ENCODE assay signal across 11 cellular contexts in the genomic region with DNA sequence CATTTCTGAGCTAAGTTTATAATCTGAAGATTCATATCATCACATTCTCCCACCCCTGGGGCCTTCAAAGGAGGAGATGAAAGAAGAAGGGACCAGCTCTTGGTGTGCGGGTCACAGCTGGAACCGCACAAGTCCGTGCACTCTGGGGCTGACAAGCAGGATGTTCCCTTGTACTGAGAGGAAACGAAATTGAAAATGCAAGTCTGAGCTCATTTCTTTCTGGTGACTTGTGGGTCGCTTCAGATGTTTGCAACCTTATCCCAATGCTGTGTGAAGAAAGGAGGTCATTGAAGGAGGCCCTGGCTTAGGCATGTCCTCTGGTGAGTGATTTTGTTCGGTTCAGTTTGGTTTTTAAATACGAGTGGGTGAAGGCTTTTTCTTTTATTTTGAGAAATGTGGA. TPM values are rescaled to one million over a fixed set of nuclear protein-coding genes. Genes with fewer than 3 reads are reported as not detected.
DNase-seq lines count a peak whose midpoint lies in the region; ATAC-seq and TF ChIP-seq lines count a peak whose summit lies in the region.
"Had no signal": no experiment of that assay in that cellular context is flagged by ENCODE, and none has a peak within 500 bp of the region (broad histone marks: within the 10 kb centered on the region; RNA-seq: fewer than 3 reads in every experiment).

No MANE protein-coding gene starts in this region.

- H3K36me3 ChIP-seq in thoracic aorta, result no peaks in the 10 kb centered on the region

- H3K9me3 ChIP-seq in thoracic aorta, result no peaks in the 10 kb centered on the region

- H3K27me3 ChIP-seq in thoracic aorta (replicated peaks; ENCODE audit: insufficient read depth), result no peaks in the 10 kb centered on the region

- ATAC-seq in HG03064 (IDR thresholded peaks at IDR 0.05; ENCODE audit: low read depth, unreplicated experiment), result peak; percentile 69
- peak; percentile 34 for ATAC-seq in left ventricle myocardium superior
- no peak for ATAC-seq in thoracic aorta (ENCODE audit: insufficient number of reproducible peaks, low FRiP score, low read depth)

- peak overlapping the region in 1 of 2 donors; percentile 20 for H3K27ac ChIP-seq in thoracic aorta
- H3K27ac ChIP-seq: 22Rv1 had no signal

- in situ Hi-C loops in G401 (cut with HindIII; ENCODE audit: low sequenced_read_pairs), result no loop called here

- peaks cover 23 to 70% of the 10 kb centered on the region in 2 donors for H3K4me1 ChIP-seq in thoracic aorta (ENCODE audit: control insufficient read depth in 1 of 2, low read depth in 2 of 2)

- TF ChIP-seq CTCF in thoracic aorta (IDR thresholded peaks at IDR 0.05), result no peak

- peak; percentile 15 for DNase-seq in NK-92 treated with Interleukin-12 subunit alpha and Interleukin-12 subunit beta, amount 100 ng/mL, for 24 hours (lab: John Stamatoyannopoulos, UW)
- DNase-seq in NK-92 (lab: John Stamatoyannopoulos, UW; ENCODE audit: unreplicated experiment) (no peak), left ventricle myocardium superior (no peak), thoracic aorta (ENCODE audit: low spot score) (no peak), T-helper 9 cell (no peak), G401 (ENCODE audit: low spot score) (no peak)
- DNase-seq in activated CD4-positive, CD25-positive, alpha-beta regulatory T cell treated with anti-CD3 and anti-CD28 coated beads, Interleukin-2, amount 50 U/mL, for 72 hours, result peak; percentile 59

- H3K4me3 ChIP-seq in thoracic aorta, result peak overlapping the region; percentile 16

- intact Hi-C loops in left ventricle myocardium superior (cut with micrococcal nuclease), result loop anchor here (10.0 kb wide), 1 partner anchor 74 kb away; no protein-coding TSS in a partner anchor

RNA-seq across cellular contexts. Expression of a gene that starts 59.6 kb away (rescaled TPM):
- total RNA-seq in left ventricle myocardium superior (not detected), thoracic aorta (under 1 TPM in 1 of 2 donors, not detected in 1; 0.56 TPM)
- not detected in 2 replicates for total RNA-seq in G401 (2014; rRNA removed; shearing (Covaris generic))
- total RNA-seq: activated CD8-positive, alpha-beta memory T cell treated with anti-CD3 and anti-CD28 coated beads for 36 hours; pulmonary artery endothelial cell had no signal

Comparison
In these comparisons a context has a peak if more than half of its experiments do, and no peak if none do; other contexts are left out.
1. DNase-seq: peak in NK-92 treated with Interleukin-12 subunit alpha and Interleukin-12 subunit beta, amount 100 ng/mL, for 24 hours (single experiment) and activated CD4-positive, CD25-positive, alpha-beta regulatory T cell treated with anti-CD3 and anti-CD28 coated beads, Interleukin-2, amount 50 U/mL, for 72 hours (single experiment); none in NK-92 (single experiment), left ventricle myocardium superior (single experiment), thoracic aorta (single experiment), T-helper 9 cell (single experiment) and G401 (single experiment).